ENCODE assay signal across 7 cellular contexts in genomic region chrX:2497961-2498780, GRCh38. TPM values are rescaled to one million over a fixed set of nuclear protein-coding genes. Genes with fewer than 3 reads are reported as not detected.
DNase-seq lines count a peak whose midpoint lies in the region; ATAC-seq, FAIRE-seq and TF ChIP-seq lines count a peak whose summit lies in the region.

No MANE protein-coding gene starts in this region.

- dilution Hi-C loops in mammary epithelial cell (cut with HindIII; ENCODE audit: low sequenced_read_pairs), result no loop called here

- no peaks in the 10 kb centered on the region for H3K4me1 ChIP-seq in mammary epithelial cell (ENCODE audit: insufficient read depth, low read length)
- peaks cover 23 to 34% of the 10 kb centered on the region in 2 donors for H3K4me1 ChIP-seq in thoracic aorta (ENCODE audit: control insufficient read depth in 1 of 2, low read depth in 2 of 2)

- H3K4me3 Mint-ChIP-seq in IgD-negative memory B cell, result peak overlapping the region; percentile 21 to 92 (median 66)

- DNase-seq in mammary epithelial cell (no peak), left kidney (ENCODE audit: low read depth, low spot score) (peak; percentile 52), thoracic aorta (ENCODE audit: low spot score) (no peak), NCI-H128 (lab: John Stamatoyannopoulos, UW; ENCODE audit: unreplicated experiment) (no peak), NK-92 (lab: John Stamatoyannopoulos, UW; ENCODE audit: unreplicated experiment) (no peak), H54 (ENCODE audit: insufficient read length, low spot score) (no peak)

- no peak for FAIRE-seq in H54 (lab: Jason Lieb, UNC)

- H2AFZ ChIP-seq in mammary epithelial cell (ENCODE audit: low read depth, low read length), result no peak overlapping the region

- peak overlapping the region; percentile 5 to 88 (median 69) for H3K27ac Mint-ChIP-seq in IgD-negative memory B cell

- no peak for ATAC-seq in thoracic aorta (ENCODE audit: insufficient number of reproducible peaks, low FRiP score, low read depth)

- no peaks in the 10 kb centered on the region for H3K36me3 ChIP-seq in mammary epithelial cell (ENCODE audit: insufficient read depth, low read length)
- no peaks in the 10 kb centered on the region for H3K36me3 ChIP-seq in thoracic aorta

- CTCF ChIA-PET in mammary epithelial cell (lab: Charles Lee; ENCODE audit: low non-redundant PET), result no interaction called here

- H4K20me1 ChIP-seq in mammary epithelial cell (ENCODE audit: insufficient read depth, low read length), result no peaks in the 10 kb centered on the region

- H3K27me3 Mint-ChIP-seq in IgD-negative memory B cell, result no peaks in the 10 kb centered on the region

- BruUV-seq in mammary epithelial cell (replicated peaks; lab: Mats Ljungman, UMichigan), result TSS peak; percentile 16

- H3K27ac ChIP-seq in mammary epithelial cell (ENCODE audit: insufficient read depth, low read depth, low read length) (no peak overlapping the region), thoracic aorta (peak overlapping the region; percentile 78 to 87)

- H3K36me3 Mint-ChIP-seq in IgD-negative memory B cell, result no peaks in the 10 kb centered on the region

- peaks cover 17 to 28% (median 24%) of the 10 kb centered on the region in 3 donors for H3K4me1 Mint-ChIP-seq in IgD-negative memory B cell

- H3K9me3 Mint-ChIP-seq in IgD-negative memory B cell, result no peaks in the 10 kb centered on the region

- H3K9me3 ChIP-seq in mammary epithelial cell (replicated peaks; ENCODE audit: insufficient read depth, low read length) (no peaks in the 10 kb centered on the region), thoracic aorta (no peaks in the 10 kb centered on the region)

- peaks cover 45% of the 10 kb centered on the region for H3K79me2 ChIP-seq in mammary epithelial cell (ENCODE audit: insufficient read depth, low read length)

- H3K4me3 ChIP-seq in mammary epithelial cell (replicated peaks in 1 of 3; ENCODE audit: insufficient read depth in 1 of 3, low read depth in 2 of 3, low read length in 3 of 3), result peak overlapping the region in 1 of 3 experiments; percentile 4
- H3K4me3 ChIP-seq in thoracic aorta, result peak overlapping the region; percentile 88

- H3K9ac ChIP-seq in mammary epithelial cell (ENCODE audit: insufficient read depth, low read length), result peak overlapping the region; percentile 2

- TF ChIP-seq CTCF in mammary epithelial cell (conservative IDR thresholded peaks at IDR 0.05 in 1 of 2, IDR thresholded peaks at IDR 0.05 in 1 of 2; ENCODE audit: extremely low read depth in 1 of 2, insufficient read depth in 1 of 2, low read depth in 1 of 2, low read length in 2 of 2), result no peak
- TF ChIP-seq CTCF in thoracic aorta (IDR thresholded peaks at IDR 0.05), result no peak

- TF ChIP-seq POLR2A in H54 (IDR thresholded peaks at IDR 0.05; ENCODE audit: low read depth, low read length), result no peak

- intact Hi-C loops in mammary epithelial cell (cut with micrococcal nuclease), result no loop called here

- peak overlapping the region; percentile 60 for H3K4me2 ChIP-seq in mammary epithelial cell (ENCODE audit: insufficient read depth, low read depth, low read length)

- WGBS in mammary epithelial cell (ENCODE audit: low coverage, missing lambda C conversion rate), result 59% methylated on average over 11 of the region's 11 CpGs

- in situ Hi-C loops in mammary epithelial cell (cut with MboI; ENCODE audit: low sequenced_read_pairs in 2 of 2), result no loop called here

- no peaks in the 10 kb centered on the region for H3K27me3 ChIP-seq in mammary epithelial cell (ENCODE audit: insufficient read depth, low read length)
- H3K27me3 ChIP-seq in thoracic aorta (replicated peaks; ENCODE audit: insufficient read depth), result no peaks in the 10 kb centered on the region

RNA-seq across cellular contexts. Expression of gene DHRSX, which starts 2.6 kb away (rescaled TPM):
- polyA plus RNA-seq in IgD-negative memory B cell (27.5 TPM), mammary epithelial cell (11.8 TPM)
- total RNA-seq in mammary epithelial cell (10 to 100 TPM; 14.3 to 21.7 TPM), thoracic aorta (10 to 100 TPM; 14.9 to 16.8 TPM)
- polyA minus RNA-seq in mammary epithelial cell, result 13.0 TPM

RNA-seq across cellular contexts. Expression of gene ZBED1, which starts 2.6 kb away (rescaled TPM):
- polyA plus RNA-seq in IgD-negative memory B cell (45.0 TPM), mammary epithelial cell (9.1 TPM)
- total RNA-seq in mammary epithelial cell (10 to 100 TPM; 11.9 to 42.0 TPM), thoracic aorta (10 to 100 TPM; 39.7 to 54.5 TPM)
- polyA minus RNA-seq in mammary epithelial cell, result 20.4 TPM
